In the genomic region with DNA sequence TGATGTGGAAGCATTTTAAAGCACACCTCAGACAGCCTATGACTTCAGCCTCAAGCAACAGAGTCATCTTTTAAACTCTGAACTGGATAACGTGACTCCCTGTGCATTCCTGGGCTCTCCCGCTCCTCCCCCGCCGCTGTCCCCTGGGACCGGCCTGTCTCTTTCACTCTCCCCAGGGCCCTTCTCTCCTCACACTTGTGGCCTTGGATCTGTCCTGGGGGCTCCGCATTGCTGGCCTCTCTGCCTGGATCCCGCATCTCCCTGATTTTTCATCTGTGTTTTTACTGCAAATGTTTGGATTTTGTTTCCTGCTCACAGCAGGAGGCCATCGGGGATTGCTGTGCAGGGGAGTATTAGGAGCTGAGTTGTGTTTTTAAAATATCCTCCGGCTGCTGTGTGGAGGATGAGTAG, we compare ENCODE assay signal across 18 cellular contexts. TPM values are rescaled to one million over a fixed set of nuclear protein-coding genes. Genes with fewer than 3 reads are reported as not detected.
DNase-seq lines count a peak whose midpoint lies in the region; TF ChIP-seq lines count a peak whose summit lies in the region.
"Had no signal": no experiment of that assay in that cellular context is flagged by ENCODE, and none has a peak within 500 bp of the region (broad histone marks: within the 10 kb centered on the region; RNA-seq: fewer than 3 reads in every experiment).

No MANE protein-coding gene starts in this region.

- H3K27me3 ChIP-seq in BLaER1 treated with 17β-estradiol and CSF1 and Interleukin-3, amounts not matched to agents 10 nM and 100 nM = no peaks in the 10 kb centered on the region
- H3K27me3 ChIP-seq in mammary epithelial cell (ENCODE audit: insufficient read depth, low read length) = no peaks in the 10 kb centered on the region
- no peaks in the 10 kb centered on the region for H3K27me3 ChIP-seq in endodermal cell (ENCODE audit: control insufficient read depth, insufficient read depth, low read length, poor library complexity, severe bottlenecking)
- H3K27me3 ChIP-seq: gastrocnemius medialis, left lung had no signal

- CTCF ChIA-PET in mammary epithelial cell (lab: Charles Lee; ENCODE audit: low non-redundant PET) = no interaction called here

- peaks cover 4% of the 10 kb centered on the region for H3K4me1 Mint-ChIP-seq in endodermal cell

- no peaks in the 10 kb centered on the region for H3K79me2 ChIP-seq in mammary epithelial cell (ENCODE audit: insufficient read depth, low read length)

- no peak overlapping the region for H3K4me3 Mint-ChIP-seq in endodermal cell
- H3K4me3 Mint-ChIP-seq: CD4-positive, CD25-positive, alpha-beta regulatory T cell; T-helper 2 cell treated with Interferon-gamma antibody and Interleukin-4, amounts not matched to agents 5 μg/mL and 100 μg/mL, for 36 hours had no signal

- dilution Hi-C loops in mammary epithelial cell (cut with HindIII; ENCODE audit: low sequenced_read_pairs) = no loop called here

- H3K36me3 ChIP-seq in BLaER1 treated with 17β-estradiol and CSF1 and Interleukin-3, amounts not matched to agents 10 nM and 100 nM = peaks cover 7 to 20% (median 13%) of the 10 kb centered on the region in 11 experiments
- H3K36me3 ChIP-seq in mammary epithelial cell (ENCODE audit: insufficient read depth, low read length) = no peaks in the 10 kb centered on the region
- H3K36me3 ChIP-seq in endodermal cell (ENCODE audit: control insufficient read depth, insufficient read depth, low read length) = peaks cover 8% of the 10 kb centered on the region

- H3K4me3 ChIP-seq in BLaER1 treated with 17β-estradiol and CSF1 and Interleukin-3, amounts not matched to agents 10 nM and 100 nM = no peak overlapping the region
- H3K4me3 ChIP-seq in foreskin fibroblast (ENCODE audit: low read depth in 1 of 2, low read length in 2 of 2) = no peak overlapping the region
- H3K4me3 ChIP-seq in mammary epithelial cell (replicated peaks in 1 of 3; ENCODE audit: insufficient read depth in 1 of 3, low read depth in 2 of 3, low read length in 3 of 3) = no peak overlapping the region
- no peak overlapping the region for H3K4me3 ChIP-seq in endodermal cell (ENCODE audit: low read length)
- H3K4me3 ChIP-seq: gastrocnemius medialis, left lung had no signal

- peaks cover 0 to 15% (median 0%) of the 10 kb centered on the region in 11 experiments; a peak in 3 of 22 replicates for H4K20me1 ChIP-seq in BLaER1 treated with 17β-estradiol and CSF1 and Interleukin-3, amounts not matched to agents 10 nM and 100 nM
- H4K20me1 ChIP-seq in mammary epithelial cell (ENCODE audit: insufficient read depth, low read length) = no peaks in the 10 kb centered on the region

- peaks cover 2% of the 10 kb centered on the region for H3K9me3 Mint-ChIP-seq in endodermal cell
- H3K9me3 Mint-ChIP-seq: CD4-positive, CD25-positive, alpha-beta regulatory T cell; T-helper 2 cell treated with Interferon-gamma antibody and Interleukin-4, amounts not matched to agents 5 μg/mL and 100 μg/mL, for 36 hours had no signal

- BruUV-seq in mammary epithelial cell (replicated peaks; lab: Mats Ljungman, UMichigan) = no TSS peak

- H3K36me3 Mint-ChIP-seq in endodermal cell (ENCODE audit: low read depth) = peaks cover 6% of the 10 kb centered on the region

- H3K27ac ChIP-seq in BLaER1 treated with 17β-estradiol and CSF1 and Interleukin-3, amounts not matched to agents 10 nM and 100 nM = 0 out of 22 replicates have a peak overlapping the region, but pooled peaks of 1 of the 11 experiments have one; percentile 16
- no peak overlapping the region for H3K27ac ChIP-seq in mammary epithelial cell (ENCODE audit: insufficient read depth, low read depth, low read length)
- no peak overlapping the region for H3K27ac ChIP-seq in endodermal cell (ENCODE audit: low read depth, low read length)
- H3K27ac ChIP-seq: left lung had no signal

- intact Hi-C loops in posterior vena cava (cut with DNase I) = loop anchor here (2.0 to 5.0 kb wide), 4 partner anchors 41 to 191 kb away; no protein-coding TSS in a partner anchor
- intact Hi-C loops in mammary epithelial cell (cut with micrococcal nuclease) = no loop called here

- peak overlapping the region in 7 of 11 experiments; percentile 22 to 53 (median 49); a peak in 9 of 22 replicates for H3K4me2 ChIP-seq in BLaER1 treated with 17β-estradiol and CSF1 and Interleukin-3, amounts not matched to agents 10 nM and 100 nM
- no peak overlapping the region for H3K4me2 ChIP-seq in mammary epithelial cell (ENCODE audit: insufficient read depth, low read depth, low read length)

- H3K4me1 ChIP-seq in BLaER1 treated with 17β-estradiol and CSF1 and Interleukin-3, amounts not matched to agents 10 nM and 100 nM = peaks cover 0 to 58% (median 37%) of the 10 kb centered on the region in 10 experiments; a peak in 16 of 20 replicates
- H3K4me1 ChIP-seq in mammary epithelial cell (ENCODE audit: insufficient read depth, low read length) (peaks cover 4% of the 10 kb centered on the region), endodermal cell (ENCODE audit: control insufficient read depth, insufficient read depth, low read length) (no peaks in the 10 kb centered on the region)

- no peak overlapping the region for H3K27ac Mint-ChIP-seq in endodermal cell
- H3K27ac Mint-ChIP-seq: T-helper 2 cell treated with Interferon-gamma antibody and Interleukin-4, amounts not matched to agents 5 μg/mL and 100 μg/mL, for 36 hours had no signal

- DNase-seq in RPMI7951 (ENCODE audit: low read depth) (peak; percentile 74), foreskin fibroblast (peak; percentile 40 to 72), posterior vena cava (ENCODE audit: low spot score) (peak; percentile 65), mammary epithelial cell (no peak), endodermal cell (no peak)
- no peak for DNase-seq in activated CD8-positive, alpha-beta memory T cell treated with anti-CD3 and anti-CD28 coated beads for 24 hours
- no peak for DNase-seq in stimulated activated CD4-positive, alpha-beta T cell treated with anti-CD3 and anti-CD28 coated beads, Interleukin-2, amount 100 ng/mL, for 48 hours
- DNase-seq: activated CD4-positive, alpha-beta T cell treated with anti-CD3 and anti-CD28 coated beads, Interleukin-2, amount 50 U/mL, for 48 hours; activated naive CD4-positive, alpha-beta T cell; CD4-positive, CD25-positive, alpha-beta regulatory T cell; cortex of kidney; gastrocnemius medialis; left lung; MV-4-11; stimulated activated CD4-positive, alpha-beta T cell treated with anti-CD3 and anti-CD28 coated beads, Interleukin-4, amount 100 ng/mL, for 24 hours; stimulated activated naive CD8-positive, alpha-beta T cell treated with anti-CD3 and anti-CD28 coated beads, Interleukin-15, Interleukin-2, amounts not matched to agents 100 U/mL and 50 U/mL, for 24 hours had no signal

- H2AFZ ChIP-seq in mammary epithelial cell (ENCODE audit: low read depth, low read length) = no peak overlapping the region

- H3K9ac ChIP-seq in BLaER1 treated with 17β-estradiol and CSF1 and Interleukin-3, amounts not matched to agents 10 nM and 100 nM = peak overlapping the region in 5 of 11 experiments; percentile 3 to 48 (median 29); a peak in 4 of 22 replicates
- no peak overlapping the region for H3K9ac ChIP-seq in mammary epithelial cell (ENCODE audit: insufficient read depth, low read length)
- no peak overlapping the region for H3K9ac ChIP-seq in endodermal cell (ENCODE audit: extremely low read depth, low read length, poor library complexity, severe bottlenecking)

- H3K27me3 Mint-ChIP-seq in endodermal cell (ENCODE audit: insufficient read depth) = peaks cover 4% of the 10 kb centered on the region
- H3K27me3 Mint-ChIP-seq: CD4-positive, CD25-positive, alpha-beta regulatory T cell had no signal

- WGBS in mammary epithelial cell (ENCODE audit: low coverage, missing lambda C conversion rate) = 88% methylated on average over 8 of the region's 9 CpGs
- WGBS in endodermal cell (ENCODE audit: insufficient coverage in 1 of 2, insufficient read length in 1 of 2), 2 experiments = 74 to 82% methylated on average over 6 to 9 of the region's 9 CpGs

- H3K9me3 ChIP-seq in BLaER1 treated with 17β-estradiol and CSF1 and Interleukin-3, amounts not matched to agents 10 nM and 100 nM (replicated peaks in 1 of 11) = peaks cover 0 to 10% (median 6%) of the 10 kb centered on the region in 11 experiments; a peak in 10 of 22 replicates
- no peaks in the 10 kb centered on the region for H3K9me3 ChIP-seq in mammary epithelial cell (replicated peaks; ENCODE audit: insufficient read depth, low read length)
- no peaks in the 10 kb centered on the region for H3K9me3 ChIP-seq in endodermal cell (ENCODE audit: control insufficient read depth, low read length)
- H3K9me3 ChIP-seq: gastrocnemius medialis, left lung had no signal

- no peak for TF ChIP-seq CTCF in foreskin fibroblast (IDR thresholded peaks at IDR 0.05; ENCODE audit: low read depth, low read length)
- TF ChIP-seq CTCF in mammary epithelial cell (conservative IDR thresholded peaks at IDR 0.05 in 1 of 2, IDR thresholded peaks at IDR 0.05 in 1 of 2; ENCODE audit: extremely low read depth in 1 of 2, insufficient read depth in 1 of 2, low read depth in 1 of 2, low read length in 2 of 2) = no peak
- no peak for TF ChIP-seq CTCF in endodermal cell (conservative IDR thresholded peaks at IDR 0.05)

- in situ Hi-C loops in mammary epithelial cell (cut with MboI; ENCODE audit: low sequenced_read_pairs in 2 of 2) = loop anchor here (5.0 to 10.0 kb wide), 3 partner anchors 41 to 128 kb away; no protein-coding TSS in a partner anchor

RNA-seq across cellular contexts. Expression of a gene that starts 15.4 kb away (rescaled TPM):
- 60.3 and 69.1 TPM in 2 replicates for total RNA-seq in RPMI7951 (2014; rRNA removed; shearing (Covaris generic))
- 10 to 100 TPM; 67.2 to 74.9 TPM for total RNA-seq in posterior vena cava
- 10 to 100 TPM; 30.2 to 64.3 TPM for total RNA-seq in mammary epithelial cell
- polyA plus RNA-seq in mammary epithelial cell = 46.5 TPM
- 47.1 TPM for polyA minus RNA-seq in mammary epithelial cell
- 10 to 100 TPM; 38.4 to 39.4 TPM for total RNA-seq in endodermal cell
- polyA plus RNA-seq in endodermal cell (2013, experiment 1 of 2) = 34.3 TPM
- 33.0 TPM for polyA plus RNA-seq in endodermal cell (2013, experiment 2 of 2)

RNA-seq across cellular contexts. Expression of a gene that starts 43.2 kb away (rescaled TPM):
- total RNA-seq in RPMI7951 (2014; rRNA removed; shearing (Covaris generic)) = 17.7 and 25.1 TPM in 2 replicates
- total RNA-seq in posterior vena cava (10 to 100 TPM; 34.3 to 39.0 TPM), mammary epithelial cell (10 to 100 TPM; 23.0 to 29.7 TPM), endodermal cell (10 to 100 TPM; 53.3 to 62.3 TPM)
- polyA plus RNA-seq in mammary epithelial cell = 6.4 TPM
- 5.3 TPM for polyA minus RNA-seq in mammary epithelial cell
- 55.3 TPM for polyA plus RNA-seq in endodermal cell (2013, experiment 1 of 2)
- 52.0 TPM for polyA plus RNA-seq in endodermal cell (2013, experiment 2 of 2)

RNA-seq across cellular contexts. Expression of a gene that starts 56.1 kb away (rescaled TPM):
- total RNA-seq in RPMI7951 (2014; rRNA removed; shearing (Covaris generic)) = 0.48 and 0.59 TPM in 2 replicates
- 10 to 100 TPM; 46.2 to 48.5 TPM for total RNA-seq in posterior vena cava
- total RNA-seq in mammary epithelial cell = 10 to 100 TPM; 32.6 to 41.7 TPM
- polyA plus RNA-seq in mammary epithelial cell = 13.5 TPM
- polyA minus RNA-seq in mammary epithelial cell = 19.7 TPM
- total RNA-seq in endodermal cell = 10 to 100 TPM; 58.2 to 64.1 TPM
- 37.4 TPM for polyA plus RNA-seq in endodermal cell (2013, experiment 1 of 2)
- 35.9 TPM for polyA plus RNA-seq in endodermal cell (2013, experiment 2 of 2)

Comparison
In these comparisons a context has a peak if more than half of its experiments do, and no peak if none do; other contexts are left out.
1. DNase-seq: peak in RPMI7951 (single experiment), foreskin fibroblast (2 of 2) and posterior vena cava (single experiment); none in activated CD8-positive, alpha-beta memory T cell treated with anti-CD3 and anti-CD28 coated beads for 24 hours (single experiment), stimulated activated CD4-positive, alpha-beta T cell treated with anti-CD3 and anti-CD28 coated beads, Interleukin-2, amount 100 ng/mL, for 48 hours (0 of 2), mammary epithelial cell (single experiment) and endodermal cell (single experiment).
2. RNA of a gene that starts 56.1 kb away (total RNA-seq): 58.2 to 64.1 TPM in endodermal cell, 46.2 to 48.5 TPM in posterior vena cava and 32.6 to 41.7 TPM in mammary epithelial cell; 0.48 to 0.59 TPM in RPMI7951; every median in the first group is over 10 times any median in the second.